11 cellular contexts compared by ENCODE assay signal in the genomic region with DNA sequence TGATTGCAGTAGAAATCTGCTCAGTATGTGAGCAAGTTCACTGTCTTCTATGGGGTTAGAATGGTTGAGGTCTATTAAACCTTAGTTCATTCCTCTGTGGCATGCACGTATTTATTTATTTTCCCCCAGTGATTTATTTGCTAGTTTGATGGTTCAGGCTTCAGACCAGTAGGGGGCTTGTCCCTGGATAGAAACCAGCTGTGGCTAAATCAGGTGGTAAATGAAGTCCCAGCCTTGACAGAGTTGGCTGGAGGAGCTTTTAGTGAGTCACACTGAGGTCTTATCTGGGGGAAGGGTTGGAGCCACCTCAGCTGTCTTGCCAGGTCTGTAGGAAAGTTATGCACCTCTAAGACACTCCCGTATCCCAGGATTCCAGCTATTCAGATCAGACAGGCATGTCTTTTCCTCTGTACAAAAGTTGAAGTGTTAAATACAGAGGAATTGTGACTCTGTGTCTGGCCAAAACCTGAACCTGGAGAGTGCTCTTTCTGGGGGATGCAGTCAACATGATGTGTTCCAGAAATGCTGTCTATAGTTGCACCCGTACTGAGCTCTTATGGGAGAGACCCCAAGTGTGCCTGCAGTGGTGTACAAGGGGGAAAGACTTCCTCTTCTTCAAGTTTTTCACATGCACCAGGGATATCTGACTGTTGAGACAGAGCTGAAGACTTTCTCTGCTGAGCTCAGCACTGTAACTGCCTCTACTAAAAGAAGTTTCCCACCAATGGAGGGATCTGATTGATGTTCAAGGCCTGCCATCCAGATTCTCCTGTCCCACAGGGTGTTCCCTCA.
DNase-seq lines count a peak whose midpoint lies in the region; ATAC-seq, FAIRE-seq and TF ChIP-seq lines count a peak whose summit lies in the region.
"Had no signal": no experiment of that assay in that cellular context is flagged by ENCODE, and none has a peak within 500 bp of the region (broad histone marks: within the 10 kb centered on the region; RNA-seq: fewer than 3 reads in every experiment).

No MANE protein-coding gene starts in this region.

- peaks cover 23% of the 10 kb centered on the region for H3K9me3 ChIP-seq in DOHH2 (ENCODE audit: control insufficient read depth, insufficient read depth, low read length)
- no peaks in the 10 kb centered on the region; the same call in 1 of the 2 replicates for H3K9me3 ChIP-seq in HEK293 (ENCODE audit: control insufficient read depth, insufficient read depth, low read depth, low read length)
- no peaks in the 10 kb centered on the region for H3K9me3 ChIP-seq in thyroid gland

- H4K20me1 ChIP-seq in DOHH2 (ENCODE audit: control insufficient read depth, insufficient read depth, low read depth, low read length): no peaks in the 10 kb centered on the region

- peak; percentile 19 for ATAC-seq in left colon

- POLR2A ChIA-PET in HEK293 (lab: Yijun Ruan, JAX): interaction anchor here (0.8 kb wide), 1 partner anchor 18 kb away, joined by 3 read pairs; no protein-coding TSS in a partner anchor

- WGBS in thyroid gland, 2 donors: 70 to 83% methylated on average over 3 of the region's 3 CpGs

- peak; percentile 65 for TF ChIP-seq CTCF in DOHH2 (IDR thresholded peaks at IDR 0.05; ENCODE audit: low read depth, low read length, poor library complexity, severe bottlenecking)
- peak; percentile 64 for TF ChIP-seq CTCF in HEK293 (tag by site-specific recombination; IDR thresholded peaks at IDR 0.05)
- TF ChIP-seq CTCF in thyroid gland (IDR thresholded peaks at IDR 0.05): no peak

- H3F3A ChIP-seq in DOHH2 (ENCODE audit: control insufficient read depth, insufficient read depth): peaks cover 49% of the 10 kb centered on the region

- H3K27ac ChIP-seq in DOHH2 (ENCODE audit: low read depth, low read length): peak overlapping the region; percentile 96
- H3K27ac ChIP-seq in HEK293 (ENCODE audit: extremely low read depth, low read depth, low read length): peak overlapping the region; percentile 18; the same call in 1 of the 2 replicates
- no peak overlapping the region for H3K27ac ChIP-seq in thyroid gland
- H3K27ac ChIP-seq: parathyroid adenoma had no signal

- H3K36me3 ChIP-seq in DOHH2 (ENCODE audit: control insufficient read depth, low read length) (peaks cover 58% of the 10 kb centered on the region), HEK293 (ENCODE audit: control insufficient read depth in 2 of 2, insufficient read depth in 1 of 2, low read length in 2 of 2) (no peaks in the 10 kb centered on the region), thyroid gland (no peaks in the 10 kb centered on the region)

- peak; percentile 72 for FAIRE-seq in RCC 7860 (lab: Jason Lieb, UNC)

- H3K4me1 ChIP-seq in DOHH2 (ENCODE audit: control insufficient read depth, low read length): peaks cover 75% of the 10 kb centered on the region
- peaks cover 22% of the 10 kb centered on the region for H3K4me1 ChIP-seq in HEK293 (ENCODE audit: control insufficient read depth, insufficient read depth, low read length)
- no peaks in the 10 kb centered on the region for H3K4me1 ChIP-seq in thyroid gland
- H3K4me1 ChIP-seq: parathyroid adenoma had no signal

- DNase-seq in RCC 7860 (ENCODE audit: low spot score): peak; percentile 45
- DNase-seq in left colon: peak; percentile 26 to 58
- no peak for DNase-seq in GF-D8 (lab: John Stamatoyannopoulos, UW)
- no peak for DNase-seq in stimulated activated CD4-positive, alpha-beta T cell treated with anti-CD3 and anti-CD28 coated beads, Interleukin-2, amount 100 ng/mL, for 48 hours
- DNase-seq in thyroid gland: no peak
- DNase-seq in NCI-H1048 (lab: John Stamatoyannopoulos, UW): no peak
- DNase-seq: activated CD8-positive, alpha-beta memory T cell treated with anti-CD3 and anti-CD28 coated beads for 24 hours; NCI-H2227 treated with DMSO at 0.1 percent for 48 hours had no signal

- intact Hi-C loops in left colon (cut with DNase I, micrococcal nuclease): no loop called here
- intact Hi-C loops in thyroid gland (cut with DNase I): no loop called here

- CTCF ChIA-PET in HEK293 (lab: Yijun Ruan, JAX): interaction anchor here (0.6 to 17.6 kb wide), 11 partner anchors 8 to 152 kb away, joined by 3 to 261 read pairs (median 4); no protein-coding TSS in a partner anchor

- H3K4me2 ChIP-seq in DOHH2 (ENCODE audit: low read length): peak overlapping the region; percentile 90

- H3K79me2 ChIP-seq in DOHH2 (ENCODE audit: control insufficient read depth, low read length): peaks cover 97% of the 10 kb centered on the region
- H3K79me2 ChIP-seq: parathyroid adenoma had no signal

- TF ChIP-seq POLR2A in thyroid gland (IDR thresholded peaks at IDR 0.05): no peak

- H3K9me2 ChIP-seq in DOHH2 (replicated peaks; ENCODE audit: control insufficient read depth, low read length): no peaks in the 10 kb centered on the region

- H3K27me3 ChIP-seq in DOHH2 (ENCODE audit: control insufficient read depth, low read length) (no peaks in the 10 kb centered on the region), thyroid gland (no peaks in the 10 kb centered on the region)

- peak overlapping the region; percentile 89 for H3K4me3 ChIP-seq in DOHH2 (ENCODE audit: low read length)
- H3K4me3 ChIP-seq in HEK293 (ENCODE audit: low read depth, low read length): no peak overlapping the region
- H3K4me3 ChIP-seq in thyroid gland (replicated peaks in 1 of 3): no peak overlapping the region

TF ChIP-seq in HEK293, 187 proteins besides CTCF, POLR2A, EP300 and RAD21 (continues in another document):
- TF ChIP-seq KLF10 (tag by site-specific recombination; IDR thresholded peaks at IDR 0.05): peak; percentile 67; the same call in 1 of the 2 replicates
- TF ChIP-seq ZIC2 (tag by site-specific recombination; IDR thresholded peaks at IDR 0.05): peak; percentile 94
- TF ChIP-seq ZNF239 (tag by site-specific recombination; IDR thresholded peaks at IDR 0.05): no peak
- no peak for TF ChIP-seq ZBTB8A (tag by site-specific recombination; IDR thresholded peaks at IDR 0.05)
- TF ChIP-seq ZNF558 (tag by site-specific recombination; IDR thresholded peaks at IDR 0.05): no peak
- TF ChIP-seq FEZF1 (tag by site-specific recombination; IDR thresholded peaks at IDR 0.05): peak; percentile 63
- no peak for TF ChIP-seq ZNF571 (tag by site-specific recombination; IDR thresholded peaks at IDR 0.05)
- TF ChIP-seq ZNF747 (tag by site-specific recombination; IDR thresholded peaks at IDR 0.05): no peak
- no peak for TF ChIP-seq ZNF132 (tag by site-specific recombination; IDR thresholded peaks at IDR 0.05; ENCODE audit: borderline replicate concordance)
- TF ChIP-seq, protein P1, sequence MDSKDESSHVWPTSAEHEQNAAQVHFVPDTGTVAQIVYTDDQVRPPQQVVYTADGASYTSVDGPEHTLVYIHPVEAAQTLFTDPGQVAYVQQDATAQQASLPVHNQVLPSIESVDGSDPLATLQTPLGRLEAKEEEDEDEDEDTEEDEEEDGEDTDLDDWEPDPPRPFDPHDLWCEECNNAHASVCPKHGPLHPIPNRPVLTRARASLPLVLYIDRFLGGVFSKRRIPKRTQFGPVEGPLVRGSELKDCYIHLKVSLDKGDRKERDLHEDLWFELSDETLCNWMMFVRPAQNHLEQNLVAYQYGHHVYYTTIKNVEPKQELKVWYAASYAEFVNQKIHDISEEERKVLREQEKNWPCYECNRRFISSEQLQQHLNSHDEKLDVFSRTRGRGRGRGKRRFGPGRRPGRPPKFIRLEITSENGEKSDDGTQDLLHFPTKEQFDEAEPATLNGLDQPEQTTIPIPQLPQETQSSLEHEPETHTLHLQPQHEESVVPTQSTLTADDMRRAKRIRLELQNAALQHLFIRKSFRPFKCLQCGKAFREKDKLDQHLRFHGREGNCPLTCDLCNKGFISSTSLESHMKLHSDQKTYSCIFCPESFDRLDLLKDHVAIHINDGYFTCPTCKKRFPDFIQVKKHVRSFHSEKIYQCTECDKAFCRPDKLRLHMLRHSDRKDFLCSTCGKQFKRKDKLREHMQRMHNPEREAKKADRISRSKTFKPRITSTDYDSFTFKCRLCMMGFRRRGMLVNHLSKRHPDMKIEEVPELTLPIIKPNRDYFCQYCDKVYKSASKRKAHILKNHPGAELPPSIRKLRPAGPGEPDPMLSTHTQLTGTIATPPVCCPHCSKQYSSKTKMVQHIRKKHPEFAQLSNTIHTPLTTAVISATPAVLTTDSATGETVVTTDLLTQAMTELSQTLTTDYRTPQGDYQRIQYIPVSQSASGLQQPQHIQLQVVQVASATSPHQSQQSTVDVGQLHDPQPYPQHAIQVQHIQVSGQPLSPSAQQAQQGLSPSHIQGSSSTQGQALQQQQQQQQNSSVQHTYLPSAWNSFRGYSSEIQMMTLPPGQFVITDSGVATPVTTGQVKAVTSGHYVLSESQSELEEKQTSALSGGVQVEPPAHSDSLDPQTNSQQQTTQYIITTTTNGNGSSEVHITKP (tag by site-specific recombination; IDR thresholded peaks at IDR 0.05): peak; percentile 65
- TF ChIP-seq ZNF561 (tag by site-specific recombination; IDR thresholded peaks at IDR 0.05; ENCODE audit: borderline replicate concordance): peak; percentile 93
- no peak for TF ChIP-seq ZNF664 (tag by site-specific recombination; IDR thresholded peaks at IDR 0.05)
- TF ChIP-seq ZNF548 (tag by site-specific recombination; IDR thresholded peaks at IDR 0.05): no peak
- 0 out of 2 replicates have a peak, but pooled peaks have one; percentile 43 for TF ChIP-seq GLIS1 (tag by site-specific recombination; IDR thresholded peaks at IDR 0.05)
- TF ChIP-seq ZEB2 (tag by site-specific recombination; IDR thresholded peaks at IDR 0.05): no peak

Comparison
In these comparisons a context has a peak if more than half of its experiments do, and no peak if none do; other contexts are left out.
1. H3K27ac ChIP-seq: peak in DOHH2 (single experiment) and HEK293 (single experiment); none in thyroid gland (0 of 3).
2. CTCF ChIP-seq: peak in DOHH2 (single experiment) and HEK293 (single experiment); none in thyroid gland (0 of 6).
3. DNase-seq: peak in RCC 7860 (single experiment) and left colon (2 of 2); none in GF-D8 (single experiment), stimulated activated CD4-positive, alpha-beta T cell treated with anti-CD3 and anti-CD28 coated beads, Interleukin-2, amount 100 ng/mL, for 48 hours (0 of 2), thyroid gland (0 of 2) and NCI-H1048 (single experiment).